In genomic region chr7:4792537-4793126, GRCh38 we compare ENCODE assay signal across 8 cellular contexts. TPM values are rescaled to one million over a fixed set of nuclear protein-coding genes. Genes with fewer than 3 reads are reported as not detected.
DNase-seq lines count a peak whose midpoint lies in the region; ATAC-seq and TF ChIP-seq lines count a peak whose summit lies in the region.

No MANE protein-coding gene starts in this region.

- CTCF ChIA-PET in SK-N-SH (lab: Yijun Ruan, JAX), result interaction anchor here (1.0 to 5.2 kb wide), 10 partner anchors 9 to 382 kb away, joined by 3 to 31 read pairs (median 4); partner anchors contain the start of genes AP5Z1 and RADIL

- TF ChIP-seq POLR2A in suprapubic skin (IDR thresholded peaks at IDR 0.05), result no peak

- H3K27ac ChIP-seq in SK-N-SH (ENCODE audit: low read depth in 2 of 2, low read length in 1 of 2) (no peak overlapping the region), caudate nucleus (ENCODE audit: low read depth, low read length) (peak overlapping the region; percentile 80), suprapubic skin (no peak overlapping the region)

- H3K9me2 ChIP-seq in SK-N-SH, result no peaks in the 10 kb centered on the region

- 95% methylated on average over 26 of the region's 47 CpGs for WGBS in SK-N-SH (ENCODE audit: low lambda C conversion rate)
- 32% methylated on average over 36 of the region's 47 CpGs for WGBS in suprapubic skin

- TF ChIP-seq RAD21 in SK-N-SH (IDR thresholded peaks at IDR 0.05; ENCODE audit: low read length), result no peak

- in situ Hi-C loops in GM13977 (cut with MboI; ENCODE audit: low pct_unique_long_range_greater_than_20kb, low sequenced_read_pairs, unreplicated experiment), result no loop called here

- no peaks in the 10 kb centered on the region for H3K9me3 ChIP-seq in SK-N-SH
- no peaks in the 10 kb centered on the region for H3K9me3 ChIP-seq in suprapubic skin

- no peaks in the 10 kb centered on the region for H3F3A ChIP-seq in SK-N-SH (replicated peaks; ENCODE audit: insufficient read depth)

- H3K36me3 ChIP-seq in SK-N-SH (replicated peaks in 1 of 2; ENCODE audit: control insufficient read depth in 1 of 2, insufficient read depth in 2 of 2, low read length in 1 of 2) (peaks cover 15 to 51% of the 10 kb centered on the region in 2 experiments), suprapubic skin (peaks cover 46% of the 10 kb centered on the region)

- H3K79me2 ChIP-seq in SK-N-SH (ENCODE audit: insufficient read depth), result no peaks in the 10 kb centered on the region

- no peak overlapping the region for H3K9ac ChIP-seq in SK-N-SH

- TF ChIP-seq CTCF in SK-N-SH (IDR thresholded peaks at IDR 0.05) (no peak), suprapubic skin (IDR thresholded peaks at IDR 0.05) (no peak), GM13977 (IDR thresholded peaks at IDR 0.05; ENCODE audit: extremely low read depth, insufficient read depth, missing control alignments) (no peak)

- TF ChIP-seq EP300 in SK-N-SH (IDR thresholded peaks at IDR 0.05; ENCODE audit: borderline replicate concordance in 1 of 2, low read depth in 1 of 2, low read length in 1 of 2) (no peak), suprapubic skin (IDR thresholded peaks at IDR 0.05) (no peak)

- H3K4me1 ChIP-seq in SK-N-SH (ENCODE audit: control insufficient read depth in 1 of 2, insufficient read depth in 2 of 2, low read depth in 1 of 2, low read length in 1 of 2) (no peaks in the 10 kb centered on the region), suprapubic skin (peaks cover 20% of the 10 kb centered on the region)

- H3K4me2 ChIP-seq in SK-N-SH, result no peak overlapping the region

- H3K27me3 ChIP-seq in SK-N-SH (ENCODE audit: insufficient read depth), result no peaks in the 10 kb centered on the region
- no peaks in the 10 kb centered on the region for H3K27me3 ChIP-seq in suprapubic skin

- POLR2A ChIA-PET in SK-N-SH (lab: Yijun Ruan, JAX), result interaction anchor here (0.5 to 1.9 kb wide), 2 partner anchors 17 to 644 kb away, joined by 3 to 6 read pairs; partner anchors contain the start of gene AP5Z1

- H3K4me3 ChIP-seq in SK-N-SH (ENCODE audit: low read depth in 2 of 2, low read length in 1 of 2), result no peak overlapping the region
- peak overlapping the region; percentile 46 for H3K4me3 ChIP-seq in suprapubic skin

- no peaks in the 10 kb centered on the region for H4K20me1 ChIP-seq in SK-N-SH (ENCODE audit: insufficient read depth)

- no peak for DNase-seq in SK-N-SH
- DNase-seq in caudate nucleus (lab: John Stamatoyannopoulos, UW), result peak in 5 of 61 donors; percentile 30 to 55 (median 45)
- no peak for DNase-seq in left lobe of liver (ENCODE audit: low spot score)
- DNase-seq in suprapubic skin (ENCODE audit: low spot score in 2 of 2), result no peak
- DNase-seq in GM13977 (ENCODE audit: low spot score), result no peak

- no peak overlapping the region for H2AFZ ChIP-seq in SK-N-SH (ENCODE audit: low read depth)

- ATAC-seq in SK-N-SH treated with all-trans-retinoic acid at 6 μM for 48 hours, result peak; percentile 1; the same call in 1 of the 3 replicates
- peak; percentile 4 for ATAC-seq in left lobe of liver
- no peak for ATAC-seq in GM19467 (IDR thresholded peaks at IDR 0.05; ENCODE audit: unreplicated experiment)
- ATAC-seq in HG03135 (IDR thresholded peaks at IDR 0.05; ENCODE audit: unreplicated experiment), result no peak

TF ChIP-seq in SK-N-SH treated with all-trans-retinoic acid at 6 μM for 48 hours, 23 proteins besides CTCF, POLR2A, EP300 and RAD21:
- TF ChIP-seq, protein P1, sequence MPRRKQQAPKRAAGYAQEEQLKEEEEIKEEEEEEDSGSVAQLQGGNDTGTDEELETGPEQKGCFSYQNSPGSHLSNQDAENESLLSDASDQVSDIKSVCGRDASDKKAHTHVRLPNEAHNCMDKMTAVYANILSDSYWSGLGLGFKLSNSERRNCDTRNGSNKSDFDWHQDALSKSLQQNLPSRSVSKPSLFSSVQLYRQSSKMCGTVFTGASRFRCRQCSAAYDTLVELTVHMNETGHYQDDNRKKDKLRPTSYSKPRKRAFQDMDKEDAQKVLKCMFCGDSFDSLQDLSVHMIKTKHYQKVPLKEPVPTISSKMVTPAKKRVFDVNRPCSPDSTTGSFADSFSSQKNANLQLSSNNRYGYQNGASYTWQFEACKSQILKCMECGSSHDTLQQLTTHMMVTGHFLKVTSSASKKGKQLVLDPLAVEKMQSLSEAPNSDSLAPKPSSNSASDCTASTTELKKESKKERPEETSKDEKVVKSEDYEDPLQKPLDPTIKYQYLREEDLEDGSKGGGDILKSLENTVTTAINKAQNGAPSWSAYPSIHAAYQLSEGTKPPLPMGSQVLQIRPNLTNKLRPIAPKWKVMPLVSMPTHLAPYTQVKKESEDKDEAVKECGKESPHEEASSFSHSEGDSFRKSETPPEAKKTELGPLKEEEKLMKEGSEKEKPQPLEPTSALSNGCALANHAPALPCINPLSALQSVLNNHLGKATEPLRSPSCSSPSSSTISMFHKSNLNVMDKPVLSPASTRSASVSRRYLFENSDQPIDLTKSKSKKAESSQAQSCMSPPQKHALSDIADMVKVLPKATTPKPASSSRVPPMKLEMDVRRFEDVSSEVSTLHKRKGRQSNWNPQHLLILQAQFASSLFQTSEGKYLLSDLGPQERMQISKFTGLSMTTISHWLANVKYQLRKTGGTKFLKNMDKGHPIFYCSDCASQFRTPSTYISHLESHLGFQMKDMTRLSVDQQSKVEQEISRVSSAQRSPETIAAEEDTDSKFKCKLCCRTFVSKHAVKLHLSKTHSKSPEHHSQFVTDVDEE (CRISPR knock-in tag; IDR thresholded peaks at IDR 0.05), result no peak
- no peak for TF ChIP-seq ESRRG (CRISPR knock-in tag; IDR thresholded peaks at IDR 0.05)
- TF ChIP-seq CREB5 (CRISPR knock-in tag; IDR thresholded peaks at IDR 0.05; ENCODE audit: low read depth), result no peak
- TF ChIP-seq ZFP3 (CRISPR knock-in tag; IDR thresholded peaks at IDR 0.05), result no peak
- TF ChIP-seq ZNF565 (CRISPR knock-in tag; conservative IDR thresholded peaks at IDR 0.05; ENCODE audit: low read depth), result no peak
- TF ChIP-seq ZC3H10 (CRISPR knock-in tag; IDR thresholded peaks at IDR 0.05), result no peak

TF ChIP-seq in SK-N-SH, 30 proteins besides CTCF, POLR2A, EP300 and RAD21:
- no peak for TF ChIP-seq GABPA (IDR thresholded peaks at IDR 0.05; ENCODE audit: low read depth)
- no peak for TF ChIP-seq TAF1 (IDR thresholded peaks at IDR 0.05; ENCODE audit: borderline replicate concordance, low read depth, low read length)
- TF ChIP-seq RFX5 (IDR thresholded peaks at IDR 0.05; ENCODE audit: low read length), result no peak
- no peak for TF ChIP-seq FOSL2 (IDR thresholded peaks at IDR 0.05; ENCODE audit: borderline replicate concordance, low read depth)
- TF ChIP-seq, protein P2, sequence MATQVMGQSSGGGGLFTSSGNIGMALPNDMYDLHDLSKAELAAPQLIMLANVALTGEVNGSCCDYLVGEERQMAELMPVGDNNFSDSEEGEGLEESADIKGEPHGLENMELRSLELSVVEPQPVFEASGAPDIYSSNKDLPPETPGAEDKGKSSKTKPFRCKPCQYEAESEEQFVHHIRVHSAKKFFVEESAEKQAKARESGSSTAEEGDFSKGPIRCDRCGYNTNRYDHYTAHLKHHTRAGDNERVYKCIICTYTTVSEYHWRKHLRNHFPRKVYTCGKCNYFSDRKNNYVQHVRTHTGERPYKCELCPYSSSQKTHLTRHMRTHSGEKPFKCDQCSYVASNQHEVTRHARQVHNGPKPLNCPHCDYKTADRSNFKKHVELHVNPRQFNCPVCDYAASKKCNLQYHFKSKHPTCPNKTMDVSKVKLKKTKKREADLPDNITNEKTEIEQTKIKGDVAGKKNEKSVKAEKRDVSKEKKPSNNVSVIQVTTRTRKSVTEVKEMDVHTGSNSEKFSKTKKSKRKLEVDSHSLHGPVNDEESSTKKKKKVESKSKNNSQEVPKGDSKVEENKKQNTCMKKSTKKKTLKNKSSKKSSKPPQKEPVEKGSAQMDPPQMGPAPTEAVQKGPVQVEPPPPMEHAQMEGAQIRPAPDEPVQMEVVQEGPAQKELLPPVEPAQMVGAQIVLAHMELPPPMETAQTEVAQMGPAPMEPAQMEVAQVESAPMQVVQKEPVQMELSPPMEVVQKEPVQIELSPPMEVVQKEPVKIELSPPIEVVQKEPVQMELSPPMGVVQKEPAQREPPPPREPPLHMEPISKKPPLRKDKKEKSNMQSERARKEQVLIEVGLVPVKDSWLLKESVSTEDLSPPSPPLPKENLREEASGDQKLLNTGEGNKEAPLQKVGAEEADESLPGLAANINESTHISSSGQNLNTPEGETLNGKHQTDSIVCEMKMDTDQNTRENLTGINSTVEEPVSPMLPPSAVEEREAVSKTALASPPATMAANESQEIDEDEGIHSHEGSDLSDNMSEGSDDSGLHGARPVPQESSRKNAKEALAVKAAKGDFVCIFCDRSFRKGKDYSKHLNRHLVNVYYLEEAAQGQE (IDR thresholded peaks at IDR 0.05; ENCODE audit: low read depth, low read length), result no peak
- no peak for TF ChIP-seq NFIC (IDR thresholded peaks at IDR 0.05; ENCODE audit: borderline replicate concordance)

RNA-seq across cellular contexts. Expression of gene AP5Z1, which starts 17.2 kb away (rescaled TPM):
- 29.5 and 36.7 TPM in 2 replicates for polyA plus RNA-seq in SK-N-SH (2012; rRNA removed)
- 5.5 and 11.0 TPM in 2 replicates for polyA plus RNA-seq in SK-N-SH (2012; cell fraction: cytosol; rRNA removed)
- 159 and 241 TPM in 2 replicates for polyA plus RNA-seq in SK-N-SH (2012; cell fraction: nucleus; rRNA removed)
- 13.2 TPM for total RNA-seq in left lobe of liver
- 10 to 100 TPM; 26.2 to 81.2 (median 52.2) TPM for total RNA-seq in suprapubic skin

Comparison
In these comparisons a context has a peak if more than half of its experiments do, and no peak if none do; other contexts are left out.
1. ATAC-seq: peak in SK-N-SH treated with all-trans-retinoic acid at 6 μM for 48 hours (single experiment) and left lobe of liver (single experiment); none in GM19467 (single experiment) and HG03135 (single experiment).